ENCODE assay signal across 11 cellular contexts in the genomic region with DNA sequence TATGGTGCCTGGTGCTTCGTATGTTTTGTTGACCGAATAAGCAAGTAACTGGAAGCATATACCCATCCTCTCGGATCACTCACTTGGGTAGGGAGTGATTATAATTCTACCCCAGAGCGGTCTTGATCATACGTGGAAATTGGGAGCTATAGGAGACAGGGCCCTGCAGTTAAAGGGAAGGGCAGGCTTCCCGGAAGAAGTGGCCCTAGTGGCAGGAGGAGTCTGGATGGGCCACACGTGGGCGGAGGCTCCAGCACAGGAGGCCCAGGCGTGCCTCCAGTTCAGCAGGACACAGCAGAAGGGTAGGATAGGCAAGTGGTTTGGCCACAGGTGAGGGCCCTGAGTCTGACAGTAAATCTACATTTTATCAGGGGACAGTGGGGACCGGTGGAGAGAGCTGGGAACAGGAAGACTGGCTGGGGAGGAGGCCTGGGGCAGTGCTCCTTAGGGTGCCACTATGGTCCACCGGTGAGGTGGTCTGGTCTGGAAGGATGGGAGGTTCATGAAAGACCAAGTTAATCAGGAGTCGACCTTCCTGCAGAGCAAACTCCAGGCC. TPM values are rescaled to one million over a fixed set of nuclear protein-coding genes. Genes with fewer than 3 reads are reported as not detected.
DNase-seq lines count a peak whose midpoint lies in the region; ATAC-seq and TF ChIP-seq lines count a peak whose summit lies in the region.
"Had no signal": no experiment of that assay in that cellular context is flagged by ENCODE, and none has a peak within 500 bp of the region (broad histone marks: within the 10 kb centered on the region; RNA-seq: fewer than 3 reads in every experiment).

No MANE protein-coding gene starts in this region.

- in situ Hi-C loops in mammary epithelial cell (cut with MboI; ENCODE audit: low sequenced_read_pairs in 2 of 2), result no loop called here

- H3K79me2 ChIP-seq in mammary epithelial cell (ENCODE audit: insufficient read depth, low read length), result no peaks in the 10 kb centered on the region

- BruUV-seq in MCF 10A (replicated peaks; lab: Mats Ljungman, UMichigan), result no TSS peak
- BruUV-seq in mammary epithelial cell (replicated peaks; lab: Mats Ljungman, UMichigan), result no TSS peak

- no peaks in the 10 kb centered on the region for H3K36me3 ChIP-seq in mammary epithelial cell (ENCODE audit: insufficient read depth, low read length)
- no peaks in the 10 kb centered on the region for H3K36me3 ChIP-seq in adrenal gland (replicated peaks in 1 of 2)
- H3K36me3 ChIP-seq in uterus, result no peaks in the 10 kb centered on the region
- H3K36me3 ChIP-seq in BE2C, result no peaks in the 10 kb centered on the region

- H3K27me3 ChIP-seq in mammary epithelial cell (ENCODE audit: insufficient read depth, low read length), result no peaks in the 10 kb centered on the region
- H3K27me3 ChIP-seq in adrenal gland, result no peaks in the 10 kb centered on the region
- no peaks in the 10 kb centered on the region for H3K27me3 ChIP-seq in uterus
- H3K27me3 ChIP-seq in BE2C, result no peaks in the 10 kb centered on the region

- H3K4me3 ChIP-seq in mammary epithelial cell (replicated peaks in 1 of 3; ENCODE audit: insufficient read depth in 1 of 3, low read depth in 2 of 3, low read length in 3 of 3), result no peak overlapping the region
- H3K4me3 ChIP-seq in adrenal gland, result no peak overlapping the region
- no peak overlapping the region for H3K4me3 ChIP-seq in uterus
- H3K4me3 ChIP-seq in BE2C (ENCODE audit: low read depth, low read length), result no peak overlapping the region

- H3K27ac ChIP-seq in mammary epithelial cell (ENCODE audit: insufficient read depth, low read depth, low read length) (no peak overlapping the region), adrenal gland (peak overlapping the region in 4 of 5 donors; percentile 93 to 98 (median 97)), uterus (peak overlapping the region; percentile 91 to 98)

- no peak overlapping the region for H3K4me2 ChIP-seq in mammary epithelial cell (ENCODE audit: insufficient read depth, low read depth, low read length)

- dilution Hi-C loops in mammary epithelial cell (cut with HindIII; ENCODE audit: low sequenced_read_pairs), result no loop called here

- peaks cover 9% of the 10 kb centered on the region for H3K4me1 ChIP-seq in mammary epithelial cell (ENCODE audit: insufficient read depth, low read length)
- H3K4me1 ChIP-seq in adrenal gland (replicated peaks in 1 of 2), result peaks cover 21 to 26% of the 10 kb centered on the region in 2 donors
- peaks cover 0 to 5% of the 10 kb centered on the region in 2 donors for H3K4me1 ChIP-seq in uterus
- H3K4me1 ChIP-seq in BE2C, result no peaks in the 10 kb centered on the region

- TF ChIP-seq CTCF in MCF 10A (IDR thresholded peaks at IDR 0.05; ENCODE audit: unreplicated experiment) (no peak), mammary epithelial cell (conservative IDR thresholded peaks at IDR 0.05 in 1 of 2, IDR thresholded peaks at IDR 0.05 in 1 of 2; ENCODE audit: extremely low read depth in 1 of 2, insufficient read depth in 1 of 2, low read depth in 1 of 2, low read length in 2 of 2) (no peak), adrenal gland (IDR thresholded peaks at IDR 0.05) (no peak), uterus (IDR thresholded peaks at IDR 0.05) (no peak), BE2C (IDR thresholded peaks at IDR 0.05; ENCODE audit: low read depth, low read length) (no peak), GM10248 (IDR thresholded peaks at IDR 0.05; ENCODE audit: control extremely low read depth, extremely low read depth, low read depth, missing control alignments) (no peak)

- H3K27me3 Mint-ChIP-seq in MCF 10A (ENCODE audit: insufficient read depth, unreplicated experiment), result no peaks in the 10 kb centered on the region
- no peaks in the 10 kb centered on the region for H3K27me3 Mint-ChIP-seq in naive thymus-derived CD8-positive, alpha-beta T cell

- CTCF ChIA-PET in MCF 10A (lab: Yijun Ruan, JAX), result interaction anchor here (0.7 to 2.3 kb wide), 7 partner anchors 8 to 235 kb away, joined by 3 to 9 read pairs (median 5); no protein-coding TSS in a partner anchor
- CTCF ChIA-PET in mammary epithelial cell (lab: Charles Lee; ENCODE audit: low non-redundant PET), result no interaction called here
- CTCF ChIA-PET in GM10248 (lab: Yijun Ruan, JAX), result interaction anchor here (1.2 to 3.1 kb wide), 4 partner anchors 11 to 22 kb away, joined by 3 to 15 read pairs (median 10); no protein-coding TSS in a partner anchor

- WGBS in mammary epithelial cell (ENCODE audit: low coverage, missing lambda C conversion rate), result 84% methylated on average over 12 of the region's 12 CpGs
- 88 to 93% (median 88%) methylated on average over 12 of the region's 12 CpGs for WGBS in adrenal gland, 4 donors

- H2AFZ ChIP-seq in mammary epithelial cell (ENCODE audit: low read depth, low read length), result no peak overlapping the region

- peaks cover 6% of the 10 kb centered on the region for H3K36me3 Mint-ChIP-seq in MCF 10A (ENCODE audit: insufficient read depth, unreplicated experiment)
- no peaks in the 10 kb centered on the region for H3K36me3 Mint-ChIP-seq in naive thymus-derived CD8-positive, alpha-beta T cell

- intact Hi-C loops in MCF 10A (cut with micrococcal nuclease) (no loop called here), mammary epithelial cell (cut with micrococcal nuclease) (no loop called here), adrenal gland (cut with DNase I) (no loop called here), uterus (cut with DNase I; ENCODE audit: low total_unique reads) (no loop called here)

- peak overlapping the region; percentile 88 for H3K27ac Mint-ChIP-seq in MCF 10A (ENCODE audit: low read depth, unreplicated experiment)
- H3K27ac Mint-ChIP-seq in naive thymus-derived CD8-positive, alpha-beta T cell, result peak overlapping the region; percentile 75 to 97 (median 90)

- no peak for DNase-seq in MCF 10A (ENCODE audit: unreplicated experiment)
- no peak for DNase-seq in mammary epithelial cell
- DNase-seq in adrenal gland, result no peak
- no peak for DNase-seq in naive thymus-derived CD8-positive, alpha-beta T cell
- no peak for DNase-seq in uterus
- no peak for DNase-seq in foreskin melanocyte
- DNase-seq in BE2C, result no peak
- DNase-seq in GM10248 (ENCODE audit: extremely low spot score), result no peak
- DNase-seq: activated CD4-positive, alpha-beta T cell treated with anti-CD3 and anti-CD28 coated beads for 1 hour; NCI-H187 treated with DMSO at 0.1 percent for 48 hours had no signal

- H3K9ac ChIP-seq in mammary epithelial cell (ENCODE audit: insufficient read depth, low read length), result no peak overlapping the region

- no peaks in the 10 kb centered on the region for H3K9me3 ChIP-seq in mammary epithelial cell (replicated peaks; ENCODE audit: insufficient read depth, low read length)
- H3K9me3 ChIP-seq in adrenal gland (replicated peaks in 1 of 3), result no peaks in the 10 kb centered on the region
- H3K9me3 ChIP-seq in uterus, result no peaks in the 10 kb centered on the region
- H3K9me3 ChIP-seq in BE2C, result no peaks in the 10 kb centered on the region

- TF ChIP-seq POLR2A in adrenal gland (IDR thresholded peaks at IDR 0.05) (no peak), uterus (IDR thresholded peaks at IDR 0.05) (no peak)

- H3K9me3 Mint-ChIP-seq in MCF 10A (ENCODE audit: unreplicated experiment), result no peaks in the 10 kb centered on the region
- H3K9me3 Mint-ChIP-seq in naive thymus-derived CD8-positive, alpha-beta T cell, result no peaks in the 10 kb centered on the region

- ATAC-seq in naive thymus-derived CD8-positive, alpha-beta T cell, result no peak

- POLR2A ChIA-PET in MCF 10A (lab: Yijun Ruan, JAX), result interaction anchor here (1.0 to 3.4 kb wide), 14 partner anchors 8 to 734 kb away, joined by 3 to 46 read pairs (median 4); partner anchors contain the start of genes CCNK and SETD3
- POLR2A ChIA-PET in naive thymus-derived CD8-positive, alpha-beta T cell (lab: Charles Lee), result interaction anchor here (0.6 to 6.6 kb wide), 10 partner anchors 8 to 149 kb away, joined by 3 to 97 read pairs (median 4); partner anchors contain the start of gene YY1
- POLR2A ChIA-PET in GM10248 (lab: Yijun Ruan, JAX), result interaction anchor here (0.6 kb wide), 1 partner anchor 22 kb away, joined by 3 read pairs; no protein-coding TSS in a partner anchor

- no peak overlapping the region for H3K4me3 Mint-ChIP-seq in MCF 10A (ENCODE audit: unreplicated experiment)
- peak overlapping the region in 9 of 10 donors; percentile 74 to 87 (median 81) for H3K4me3 Mint-ChIP-seq in naive thymus-derived CD8-positive, alpha-beta T cell

- H3K4me1 Mint-ChIP-seq in MCF 10A (ENCODE audit: insufficient read depth, unreplicated experiment), result peaks cover 11% of the 10 kb centered on the region
- peaks cover 16 to 45% (median 35%) of the 10 kb centered on the region in 4 donors for H3K4me1 Mint-ChIP-seq in naive thymus-derived CD8-positive, alpha-beta T cell

- no peaks in the 10 kb centered on the region for H4K20me1 ChIP-seq in mammary epithelial cell (ENCODE audit: insufficient read depth, low read length)

RNA-seq across cellular contexts. Expression of gene YY1, which starts 23.5 kb away (rescaled TPM):
- total RNA-seq in MCF 10A (2022) (66.7 and 73.3 TPM in 2 replicates), mammary epithelial cell (10 to 100 TPM; 42.3 to 67.0 TPM), adrenal gland (10 to 100 TPM; 44.3 to 79.7 (median 57.4) TPM), uterus (10 to 100 TPM; 40.2 to 61.7 (median 53.2) TPM)
- polyA plus RNA-seq in mammary epithelial cell (30.3 TPM), adrenal gland (10 to 100 TPM; 20.1 to 57.3 (median 32.7) TPM)
- polyA minus RNA-seq in mammary epithelial cell, result 33.8 TPM
- total RNA-seq in naive thymus-derived CD8-positive, alpha-beta T cell, result 100 to 1,000 TPM in 1 of 2 experiments, 10 to 100 TPM in 1; 93.2 to 102 TPM
- polyA plus RNA-seq in naive thymus-derived CD8-positive, alpha-beta T cell, result 10 to 100 TPM; 15.0 to 16.5 (median 16.2) TPM
- polyA plus RNA-seq in BE2C (2012; ENCODE audit: insufficient read depth, insufficient read length, low read depth), result 87.1 TPM

RNA-seq across cellular contexts. Expression of gene DEGS2, which starts 56.0 kb away (rescaled TPM):
- total RNA-seq in MCF 10A (2022) (0.07 and 0.39 TPM in 2 replicates), mammary epithelial cell (under 1 TPM; 0.17 to 0.87 TPM), adrenal gland (under 1 TPM in 6 of 8 donors, not detected in 2; 0.10 to 0.69 (median 0.22) TPM), uterus (10 to 100 TPM in 1 of 4 donors, 1 to 10 TPM in 2, under 1 TPM in 1; 0.88 to 26.6 (median 1.5) TPM)
- polyA plus RNA-seq in mammary epithelial cell (0.36 TPM), adrenal gland (under 1 TPM in 2 of 3 donors, not detected in 1; 0.32 to 0.47 TPM)
- polyA minus RNA-seq in mammary epithelial cell, result not detected
- total RNA-seq in naive thymus-derived CD8-positive, alpha-beta T cell, result under 1 TPM in 1 of 2 experiments, not detected in 1; 0.49 TPM
- polyA plus RNA-seq in naive thymus-derived CD8-positive, alpha-beta T cell, result 1 to 10 TPM in 2 of 3 donors, under 1 TPM in 1; 0.39 to 1.1 (median 1.0) TPM
- 0.32 TPM for polyA plus RNA-seq in BE2C (2012; ENCODE audit: insufficient read depth, insufficient read length, low read depth)
- polyA plus RNA-seq: BJ had no signal
